ENCODE assay signal across 8 cellular contexts in genomic region chr1:154798645-154799044, GRCh38.
"Had no signal": no experiment of that assay in that cellular context is flagged by ENCODE, and none has a peak within 500 bp of the region (broad histone marks: within the 10 kb centered on the region; RNA-seq: fewer than 3 reads in every experiment).

No MANE protein-coding gene starts in this region.

- FAIRE-seq: H1, H54, HTR-8/SVneo had no signal

- H3K4me2 ChIP-seq: GM23338 had no signal

- ATAC-seq: GM23338 had no signal

- H2AFZ ChIP-seq: GM23338 had no signal

- DNase-seq: H9, HCEC 1CT, IMR-90, KBM-7 had no signal

- H3K4me3 ChIP-seq: GM23338 had no signal
